Comparison of ENCODE assay signal across 17 cellular contexts in the genomic region with DNA sequence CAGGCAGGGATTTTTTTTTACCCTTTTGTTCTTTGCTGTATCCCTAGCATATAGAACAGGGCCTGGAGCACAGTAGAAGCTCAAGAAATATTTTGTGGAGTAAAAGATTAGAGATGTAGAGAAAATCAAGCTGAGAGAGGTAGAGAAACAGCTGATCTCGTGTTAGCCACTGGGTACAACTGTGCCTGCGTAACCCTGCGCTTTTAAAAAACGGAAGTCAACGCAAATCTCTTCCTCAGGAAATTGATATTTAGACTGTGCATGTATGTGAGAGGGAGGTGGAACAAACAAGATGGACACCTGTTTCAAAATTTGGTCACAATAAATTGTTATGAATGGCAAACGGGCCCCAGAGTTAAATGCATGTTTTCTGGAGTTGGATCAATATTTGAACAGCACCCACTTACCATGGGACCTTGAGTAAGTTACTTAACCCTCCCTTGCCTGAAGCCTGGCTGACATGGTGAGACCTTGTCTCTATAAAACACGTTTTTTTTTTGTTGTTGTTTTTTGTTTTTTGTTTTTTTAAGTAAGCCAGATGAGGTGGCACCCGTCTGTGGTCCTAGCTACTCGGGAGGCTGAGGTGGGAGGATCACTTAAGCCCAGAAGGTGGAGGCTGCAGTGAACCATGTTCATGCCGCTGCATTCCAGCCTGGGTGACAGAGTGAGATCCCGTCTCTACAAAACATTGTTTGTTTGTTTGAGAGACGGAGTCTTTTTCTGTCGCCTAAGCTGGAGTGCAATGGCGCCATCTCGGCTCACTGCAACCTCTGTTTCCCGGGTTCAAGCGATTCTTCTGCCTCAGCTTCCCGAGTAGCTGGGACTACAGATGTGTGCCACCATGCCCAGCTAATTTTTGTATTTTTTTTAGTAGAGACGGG. TPM values are rescaled to one million over a fixed set of nuclear protein-coding genes. Genes with fewer than 3 reads are reported as not detected.
DNase-seq lines count a peak whose midpoint lies in the region; ATAC-seq and TF ChIP-seq lines count a peak whose summit lies in the region.
"Had no signal": no experiment of that assay in that cellular context is flagged by ENCODE, and none has a peak within 500 bp of the region (broad histone marks: within the 10 kb centered on the region; RNA-seq: fewer than 3 reads in every experiment).

No MANE protein-coding gene starts in this region.

- DNase-seq in NCI-H2081 (lab: John Stamatoyannopoulos, UW) (peak; percentile 14 to 29), NCI-H2081 treated with DMSO at 0.1 percent for 48 hours (lab: John Stamatoyannopoulos, UW) (no peak), NCI-H774 (lab: John Stamatoyannopoulos, UW) (peak; percentile 19), activated B cell treated with CpG ODN at 0.5 μM for 24 hours (no peak), upper lobe of left lung (peak in 1 of 2 donors; percentile 38), progenitor cell of endocrine pancreas (ENCODE audit: low spot score, unreplicated experiment) (no peak), GM23248 (no peak)
- DNase-seq: 8988T; activated CD4-positive, alpha-beta T cell treated with anti-CD3 and anti-CD28 coated beads for 48 hours; activated T-cell treated with anti-CD3 and anti-CD28 coated beads for 4 hours; caudate nucleus; left lung; naive thymus-derived CD8-positive, alpha-beta T cell; NCI-H2171 treated with DMSO at 0.1 percent for 48 hours; Peyer's patch; T-helper 1 cell had no signal

- peak overlapping the region; percentile 6 to 58 (median 47) for H3K27ac ChIP-seq in upper lobe of left lung
- no peak overlapping the region for H3K27ac ChIP-seq in GM23248

- H3K4me3 Mint-ChIP-seq in activated B cell treated with CpG ODN at 0.5 μM for 24 hours = no peak overlapping the region
- H3K4me3 Mint-ChIP-seq in progenitor cell of endocrine pancreas (ENCODE audit: low read depth) = no peak overlapping the region
- H3K4me3 Mint-ChIP-seq: naive thymus-derived CD8-positive, alpha-beta T cell had no signal

- H4K20me1 ChIP-seq in GM23248 (ENCODE audit: insufficient read depth) = no peaks in the 10 kb centered on the region

- ATAC-seq in activated B cell treated with CpG ODN at 0.5 μM for 24 hours (ENCODE audit: low read depth) (peak; percentile 50), upper lobe of left lung (ENCODE audit: low FRiP score in 2 of 2) (peak in 1 of 2 donors; percentile 37), GM19035 (IDR thresholded peaks at IDR 0.05; ENCODE audit: unreplicated experiment) (no peak)
- ATAC-seq: left lung had no signal

- no peaks in the 10 kb centered on the region for H3F3A ChIP-seq in GM23248 (ENCODE audit: insufficient read depth)

- intact Hi-C loops in activated B cell treated with CpG ODN at 0.5 μM for 24 hours (cut with micrococcal nuclease) = no loop called here

- H3K9me2 ChIP-seq in GM23248 (ENCODE audit: insufficient read depth) = no peaks in the 10 kb centered on the region

- H3K4me3 ChIP-seq in upper lobe of left lung = no peak overlapping the region
- no peak overlapping the region for H3K4me3 ChIP-seq in GM23248
- H3K4me3 ChIP-seq: left lung, Peyer's patch had no signal

- H3K9me3 Mint-ChIP-seq in activated B cell treated with CpG ODN at 0.5 μM for 24 hours = peaks cover 2% of the 10 kb centered on the region
- peaks cover 3% of the 10 kb centered on the region for H3K9me3 Mint-ChIP-seq in progenitor cell of endocrine pancreas (ENCODE audit: low read depth)

- H3K9me3 ChIP-seq in upper lobe of left lung = peaks cover 0 to 7% (median 3%) of the 10 kb centered on the region in 4 donors
- H3K9me3 ChIP-seq in GM23248 (ENCODE audit: low read depth) = no peaks in the 10 kb centered on the region

- TF ChIP-seq EP300 in upper lobe of left lung (IDR thresholded peaks at IDR 0.05) = no peak

- H3K27ac Mint-ChIP-seq in activated B cell treated with CpG ODN at 0.5 μM for 24 hours = peak overlapping the region; percentile 26
- H3K27ac Mint-ChIP-seq in progenitor cell of endocrine pancreas = no peak overlapping the region

- TF ChIP-seq CTCF in activated B cell treated with CpG ODN at 0.5 μM for 24 hours (IDR thresholded peaks at IDR 0.05) (no peak), upper lobe of left lung (IDR thresholded peaks at IDR 0.05) (no peak), progenitor cell of endocrine pancreas (IDR thresholded peaks at IDR 0.05; ENCODE audit: unreplicated experiment) (no peak)

- H3K27me3 Mint-ChIP-seq in activated B cell treated with CpG ODN at 0.5 μM for 24 hours (no peaks in the 10 kb centered on the region), progenitor cell of endocrine pancreas (peaks cover 5% of the 10 kb centered on the region)

- 57 to 58% methylated on average over 19 of the region's 19 CpGs for WGBS in upper lobe of left lung, 2 donors
- WGBS in GM23248 (ENCODE audit: low coverage in 1 of 2, low lambda C conversion rate in 2 of 2, missing lambda C conversion rate in 2 of 2), 2 experiments = 62 to 65% methylated on average over 19 of the region's 19 CpGs

- no peak overlapping the region for H3K4me2 ChIP-seq in GM23248 (ENCODE audit: unreplicated experiment)

- no peak for TF ChIP-seq POLR2A in upper lobe of left lung (IDR thresholded peaks at IDR 0.05)

- in situ Hi-C loops in GM23248 (cut with MboI) = no loop called here

- no peak overlapping the region for H2AFZ ChIP-seq in GM23248

- H3K4me1 Mint-ChIP-seq in activated B cell treated with CpG ODN at 0.5 μM for 24 hours (peaks cover 28% of the 10 kb centered on the region), progenitor cell of endocrine pancreas (ENCODE audit: low read depth) (peaks cover 8% of the 10 kb centered on the region)

- H3K27me3 ChIP-seq in upper lobe of left lung (peaks cover 0 to 3% (median 0%) of the 10 kb centered on the region in 4 donors), GM23248 (replicated peaks; ENCODE audit: insufficient read depth) (no peaks in the 10 kb centered on the region)

- no peaks in the 10 kb centered on the region for H3K79me2 ChIP-seq in GM23248 (ENCODE audit: insufficient read depth)

- H3K36me3 Mint-ChIP-seq in activated B cell treated with CpG ODN at 0.5 μM for 24 hours (ENCODE audit: low read depth) (no peaks in the 10 kb centered on the region), progenitor cell of endocrine pancreas (ENCODE audit: insufficient read depth) (no peaks in the 10 kb centered on the region)
- H3K36me3 Mint-ChIP-seq: naive thymus-derived CD8-positive, alpha-beta T cell had no signal

- CTCF ChIA-PET in activated B cell treated with CpG ODN at 0.5 μM for 24 hours (lab: Charles Lee) = interaction anchor here (1.0 kb wide), 1 partner anchor 48 kb away, joined by 4 read pairs; the partner anchor contains the start of genes ODAD3 and PRKCSH

- POLR2A ChIA-PET in activated B cell treated with CpG ODN at 0.5 μM for 24 hours (lab: Charles Lee) = interaction anchor here (1.3 kb wide), 1 partner anchor 12 kb away, joined by 6 read pairs; the partner anchor contains the start of gene SWSAP1

- no peaks in the 10 kb centered on the region for H3K36me3 ChIP-seq in upper lobe of left lung
- no peaks in the 10 kb centered on the region for H3K36me3 ChIP-seq in GM23248 (ENCODE audit: low read depth)
- H3K36me3 ChIP-seq: left lung, Peyer's patch had no signal

- no peak overlapping the region for H3K9ac ChIP-seq in GM23248

- H3K4me1 ChIP-seq in upper lobe of left lung (peaks cover 26 to 40% (median 36%) of the 10 kb centered on the region in 4 donors), GM23248 (ENCODE audit: insufficient read depth) (no peaks in the 10 kb centered on the region)

RNA-seq across cellular contexts. Expression of gene EPOR, which starts 3.3 kb away (rescaled TPM):
- total RNA-seq in activated B cell treated with CpG ODN at 0.5 μM for 24 hours = 1.8 and 2.5 TPM in 2 replicates
- 10 to 100 TPM in 4 of 6 donors, 1 to 10 TPM in 2; 7.5 to 45.1 (median 15.5) TPM for total RNA-seq in upper lobe of left lung
- 53.6 and 56.7 TPM in 2 replicates for total RNA-seq in progenitor cell of endocrine pancreas
- 4.4 and 7.0 TPM in 2 replicates for total RNA-seq in GM23248 (2014; rRNA removed; shearing (Covaris generic))
- 4.3 and 4.7 TPM in 2 replicates for polyA plus RNA-seq in GM23248 (2016; fragmentation: Nextera tagmentation; extraction: Ambion mirVana)

RNA-seq across cellular contexts. Expression of gene SWSAP1, which starts 12.9 kb away (rescaled TPM):
- total RNA-seq in activated B cell treated with CpG ODN at 0.5 μM for 24 hours (4.3 and 5.1 TPM in 2 replicates), upper lobe of left lung (10 to 100 TPM in 1 of 6 donors, 1 to 10 TPM in 4, under 1 TPM in 1; 0.89 to 13.6 (median 3.7) TPM), progenitor cell of endocrine pancreas (3.2 and 3.3 TPM in 2 replicates)
- 0.32 TPM in 1 of 2 replicates, not detected in the other for total RNA-seq in GM23248 (2014; rRNA removed; shearing (Covaris generic))
- polyA plus RNA-seq in GM23248 (2016; fragmentation: Nextera tagmentation; extraction: Ambion mirVana) = 1.3 and 1.4 TPM in 2 replicates

RNA-seq across cellular contexts. Expression of gene RGL3, which starts 31.7 kb away (rescaled TPM):
- 0.32 and 0.33 TPM in 2 replicates for total RNA-seq in activated B cell treated with CpG ODN at 0.5 μM for 24 hours
- total RNA-seq in upper lobe of left lung = 100 to 1,000 TPM in 1 of 6 donors, 10 to 100 TPM in 5; 18.5 to 242 (median 44.6) TPM
- 266 and 284 TPM in 2 replicates for total RNA-seq in progenitor cell of endocrine pancreas
- total RNA-seq in GM23248 (2014; rRNA removed; shearing (Covaris generic)) = 0.54 and 5.9 TPM in 2 replicates
- 0.43 and 1.4 TPM in 2 replicates for polyA plus RNA-seq in GM23248 (2016; fragmentation: Nextera tagmentation; extraction: Ambion mirVana)
- total RNA-seq: naive thymus-derived CD8-positive, alpha-beta T cell had no signal
- polyA plus RNA-seq: naive thymus-derived CD8-positive, alpha-beta T cell had no signal

RNA-seq across cellular contexts. Expression of gene PLPPR2, which starts 32.2 kb away (rescaled TPM):
- 1.5 and 2.2 TPM in 2 replicates for total RNA-seq in activated B cell treated with CpG ODN at 0.5 μM for 24 hours
- 10 to 100 TPM; 10.8 to 53.8 (median 26.0) TPM for total RNA-seq in upper lobe of left lung
- 7.9 and 10.1 TPM in 2 replicates for total RNA-seq in progenitor cell of endocrine pancreas
- 39.7 and 67.8 TPM in 2 replicates for total RNA-seq in GM23248 (2014; rRNA removed; shearing (Covaris generic))
- 52.0 TPM in 2 replicates for polyA plus RNA-seq in GM23248 (2016; fragmentation: Nextera tagmentation; extraction: Ambion mirVana)

RNA-seq across cellular contexts. Expression of gene CCDC159, which starts 41.1 kb away (rescaled TPM):
- total RNA-seq in activated B cell treated with CpG ODN at 0.5 μM for 24 hours (27.6 and 32.1 TPM in 2 replicates), upper lobe of left lung (100 to 1,000 TPM in 1 of 6 donors, 10 to 100 TPM in 5; 17.5 to 176 (median 33.3) TPM), progenitor cell of endocrine pancreas (25.0 and 27.6 TPM in 2 replicates)
- 8.5 and 11.6 TPM in 2 replicates for total RNA-seq in GM23248 (2014; rRNA removed; shearing (Covaris generic))
- polyA plus RNA-seq in GM23248 (2016; fragmentation: Nextera tagmentation; extraction: Ambion mirVana) = 11.4 and 16.5 TPM in 2 replicates

Comparison
In these comparisons a context has a peak if more than half of its experiments do, and no peak if none do; other contexts are left out.
1. DNase-seq: peak in NCI-H2081 (2 of 2) and NCI-H774 (single experiment); none in NCI-H2081 treated with DMSO at 0.1 percent for 48 hours (single experiment), activated B cell treated with CpG ODN at 0.5 μM for 24 hours (single experiment), progenitor cell of endocrine pancreas (single experiment) and GM23248 (single experiment).